Comparison of ENCODE assay signal across 1 cellular context in genomic region chr3:122598556-122598955, GRCh38.
TF ChIP-seq lines count a peak whose summit lies in the region.

No MANE protein-coding gene starts in this region.

TF ChIP-seq in HepG2, 621 proteins besides CTCF, POLR2A, EP300 and RAD21:
- no peak for TF ChIP-seq NKX3-1 (CRISPR knock-in tag; IDR thresholded peaks at IDR 0.05)
- TF ChIP-seq DRAP1 (CRISPR knock-in tag; IDR thresholded peaks at IDR 0.05), result no peak
- no peak for TF ChIP-seq CEBPG (CRISPR knock-in tag; IDR thresholded peaks at IDR 0.05)
- TF ChIP-seq ZNF749 (CRISPR knock-in tag; IDR thresholded peaks at IDR 0.05; ENCODE audit: borderline replicate concordance), result no peak
- TF ChIP-seq MEIS2 (CRISPR knock-in tag; IDR thresholded peaks at IDR 0.05), result no peak
- no peak for TF ChIP-seq ATF2 (CRISPR knock-in tag; IDR thresholded peaks at IDR 0.05)
- no peak for TF ChIP-seq KLF6 (CRISPR knock-in tag; IDR thresholded peaks at IDR 0.05)
- TF ChIP-seq PTBP1 (IDR thresholded peaks at IDR 0.05; ENCODE audit: low read depth, low read length, poor library complexity, severe bottlenecking), result no peak
- TF ChIP-seq JUND (CRISPR knock-in tag; IDR thresholded peaks at IDR 0.05), result no peak
- TF ChIP-seq DBP (CRISPR knock-in tag; IDR thresholded peaks at IDR 0.05; ENCODE audit: not compliant biosample characterization), result no peak
- TF ChIP-seq CEBPZ (IDR thresholded peaks at IDR 0.05; ENCODE audit: low read length), result no peak
- no peak for TF ChIP-seq ZSCAN21 (CRISPR knock-in tag; IDR thresholded peaks at IDR 0.05; ENCODE audit: borderline replicate concordance)
- TF ChIP-seq ZNF30 (CRISPR knock-in tag; IDR thresholded peaks at IDR 0.05), result no peak
- TF ChIP-seq ZNF570 (CRISPR knock-in tag; IDR thresholded peaks at IDR 0.05; ENCODE audit: borderline replicate concordance), result no peak
- no peak for TF ChIP-seq RFX5 (IDR thresholded peaks at IDR 0.05; ENCODE audit: low read depth, low read length)
- TF ChIP-seq ELK4 (CRISPR knock-in tag; IDR thresholded peaks at IDR 0.05; ENCODE audit: borderline replicate concordance), result no peak
- TF ChIP-seq XRCC5 (optimal IDR thresholded peaks at IDR 0.05; ENCODE audit: low read length), result no peak
- no peak for TF ChIP-seq FOXK2 (IDR thresholded peaks at IDR 0.05)
